In the genomic region with DNA sequence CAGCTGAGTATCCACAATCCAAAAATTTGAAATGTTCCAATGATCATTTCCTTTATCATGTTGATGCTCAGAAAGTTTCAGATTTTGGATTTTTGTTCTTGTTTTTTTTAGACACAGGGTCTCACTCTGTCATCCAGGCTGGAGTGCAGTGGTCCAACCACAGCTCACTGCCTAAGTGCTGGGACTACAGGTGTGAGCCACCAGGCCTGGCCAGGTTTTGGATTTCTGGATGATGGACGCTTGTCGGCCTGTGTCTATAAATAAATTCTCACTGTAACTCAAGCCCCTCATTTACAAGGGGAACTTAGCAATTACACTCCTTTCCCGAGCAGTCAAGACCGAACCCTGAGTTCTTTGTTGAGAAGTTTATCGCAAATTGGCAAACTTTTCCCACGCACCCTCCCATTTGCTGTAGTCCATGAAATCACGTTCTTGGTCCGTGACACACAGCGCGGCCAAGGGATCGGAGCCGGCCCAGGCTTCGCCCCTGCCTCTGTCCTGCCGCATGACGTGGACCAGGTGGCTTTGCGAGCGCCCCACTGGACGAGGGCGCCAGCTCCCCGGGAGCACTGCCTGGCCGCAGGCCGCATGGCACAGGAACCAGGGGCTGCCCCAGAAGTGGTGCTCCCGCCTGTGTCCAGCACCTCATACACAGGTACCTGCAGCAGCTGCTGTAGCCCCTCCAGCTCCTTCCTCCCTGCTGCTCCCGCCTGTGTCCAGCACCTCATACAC, we compare ENCODE assay signal across 21 cellular contexts.
"Had no signal": no experiment of that assay in that cellular context is flagged by ENCODE, and none has a peak within 500 bp of the region (broad histone marks: within the 10 kb centered on the region; RNA-seq: fewer than 3 reads in every experiment).

No MANE protein-coding gene starts in this region.

- DNase-seq: activated CD4-positive, alpha-beta memory T cell treated with anti-CD3 and anti-CD28 coated beads, Interleukin-2, amount 10 ng/mL, durations not matched to agents 7 days and 5 days; activated CD4-positive, alpha-beta T cell treated with anti-CD3 and anti-CD28 coated beads for 36 hours; activated CD4-positive, alpha-beta T cell treated with anti-CD3 and anti-CD28 coated beads, Interleukin-2, amount 50 U/mL, for 1 hour; activated naive CD4-positive, alpha-beta T cell treated with anti-CD3 and anti-CD28 coated beads, Interleukin-2, amount 50 U/mL, for 16 hours; Kasumi-1; KBM-7; NCI-H1105 treated with DMSO at 0.1 percent for 48 hours; NCI-H1436 treated with DMSO at 0.1 percent for 48 hours; NCI-H187 treated with DMSO at 0.1 percent for 48 hours; NCI-H2081 treated with DMSO at 0.1 percent for 48 hours; NCI-H345; NCI-H510A; NCI-H526 treated with DMSO at 0.1 percent for 48 hours; NCI-H82; RPMI8226; SJCRH30; SK-N-SH; T-helper 1 cell; WERI-Rb-1 had no signal

- H3K9me3 ChIP-seq: SJCRH30, SK-N-SH had no signal

- FAIRE-seq: astrocyte had no signal

- H3K27me3 ChIP-seq: SJCRH30 had no signal

- H3K4me3 ChIP-seq: SJCRH30 had no signal

- H3K4me2 ChIP-seq: SK-N-SH had no signal

- H3K9ac ChIP-seq: SK-N-SH had no signal

- H3K4me1 ChIP-seq: SJCRH30 had no signal

- H3K9me2 ChIP-seq: SK-N-SH had no signal

- ATAC-seq: activated CD4-positive, alpha-beta T cell treated with anti-CD3 and anti-CD28 coated beads for 36 hours; Right ventricle myocardium inferior had no signal

- H3K27ac ChIP-seq: SJCRH30, WERI-Rb-1 had no signal
